In the genomic region with DNA sequence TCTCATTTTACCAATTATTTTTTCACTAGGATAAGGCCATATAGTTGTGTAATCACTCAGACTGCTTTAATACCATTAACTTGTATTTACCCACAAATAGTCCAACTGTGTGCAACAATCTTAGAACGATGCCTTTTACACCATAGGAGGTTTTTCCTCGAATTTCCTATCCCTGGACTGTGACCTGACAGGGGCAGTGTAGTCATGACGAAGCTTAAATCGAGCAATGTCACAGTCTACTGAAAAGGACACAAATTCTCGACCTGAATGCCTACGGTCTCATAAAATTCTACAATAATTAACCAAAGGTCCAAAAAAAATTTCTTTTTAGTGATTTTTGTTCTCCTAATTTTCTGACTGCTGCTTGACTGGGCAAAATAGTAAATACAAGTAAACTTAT, we compare ENCODE assay signal across 25 cellular contexts.
"Had no signal": no experiment of that assay in that cellular context is flagged by ENCODE, and none has a peak within 500 bp of the region (broad histone marks: within the 10 kb centered on the region; RNA-seq: fewer than 3 reads in every experiment).

No MANE protein-coding gene starts in this region.

- DNase-seq: natural killer cell; occipital lobe; ovary; posterior cingulate gyrus; right cardiac atrium; right lobe of liver; sigmoid colon; small intestine; stimulated activated CD4-positive, alpha-beta T cell treated with anti-CD3 and anti-CD28 coated beads, Interleukin-15, amount 100 ng/mL, for 24 hours; stimulated activated CD4-positive, alpha-beta T cell treated with anti-CD3 and anti-CD28 coated beads, Interleukin-2, amount 100 ng/mL, for 24 hours; stimulated activated CD4-positive, alpha-beta T cell treated with anti-CD3 and anti-CD28 coated beads, Interleukin-2, amount 100 ng/mL, for 48 hours; stimulated activated CD4-positive, alpha-beta T cell treated with anti-CD3 and anti-CD28 coated beads, Interleukin-4, amount 100 ng/mL, for 24 hours; stimulated activated naive B cell treated with anti-CD40 and anti-IgM and Interleukin-4, amounts not matched to agents 10 μg/mL and 1 μg/mL and 100 μg/mL, for 72 hours; stimulated activated naive CD4-positive, alpha-beta T cell treated with Interleukin-2 at 50 U/mL for 16 hours; stomach; thyroid gland; trophoblast cell; upper lobe of left lung had no signal

- H3K9ac ChIP-seq: neural progenitor cell, parathyroid adenoma had no signal

- FAIRE-seq: small intestine, urothelium cell line had no signal

- H3K79me2 ChIP-seq: parathyroid adenoma had no signal

- H3K4me2 ChIP-seq: neural progenitor cell had no signal

- H3K4me1 ChIP-seq: neural progenitor cell, parathyroid adenoma, right lobe of liver, stomach, thyroid gland, tibial nerve, upper lobe of left lung, vagina had no signal

- H2AFZ ChIP-seq: neural progenitor cell, parathyroid adenoma had no signal

- H3K36me3 ChIP-seq: neural progenitor cell, ovary, right lobe of liver, sigmoid colon, stomach, thoracic aorta, thyroid gland, tibial nerve, upper lobe of left lung, vagina had no signal

- H3K27me3 ChIP-seq: neural progenitor cell, ovary, right lobe of liver, sigmoid colon, stomach, thyroid gland, tibial nerve, upper lobe of left lung, vagina had no signal

- H3K27ac ChIP-seq: neural progenitor cell, ovary, parathyroid adenoma, right lobe of liver, sigmoid colon, stomach, thoracic aorta, thyroid gland, tibial nerve, upper lobe of left lung, vagina had no signal

- H3K9me3 ChIP-seq: ovary, right lobe of liver, sigmoid colon, stomach, thoracic aorta, thyroid gland, tibial nerve, upper lobe of left lung, vagina had no signal

- H3K4me3 ChIP-seq: neural progenitor cell, ovary, right lobe of liver, sigmoid colon, stomach, thoracic aorta, thyroid gland, tibial nerve, upper lobe of left lung, vagina had no signal

- ATAC-seq: natural killer cell; right cardiac atrium; right lobe of liver; stimulated activated effector memory CD8-positive, alpha-beta T cell treated with anti-CD3 and anti-CD28 coated beads, Interleukin-12 subunit alpha, Interleukin-12 subunit beta, amount 100 ng/mL, for 72 hours; stimulated activated naive B cell treated with anti-CD40 and anti-IgM and Interleukin-4, amounts not matched to agents 10 μg/mL and 1 μg/mL and 100 μg/mL, for 72 hours had no signal
